ENCODE assay signal across 2 cellular contexts in the genomic region with DNA sequence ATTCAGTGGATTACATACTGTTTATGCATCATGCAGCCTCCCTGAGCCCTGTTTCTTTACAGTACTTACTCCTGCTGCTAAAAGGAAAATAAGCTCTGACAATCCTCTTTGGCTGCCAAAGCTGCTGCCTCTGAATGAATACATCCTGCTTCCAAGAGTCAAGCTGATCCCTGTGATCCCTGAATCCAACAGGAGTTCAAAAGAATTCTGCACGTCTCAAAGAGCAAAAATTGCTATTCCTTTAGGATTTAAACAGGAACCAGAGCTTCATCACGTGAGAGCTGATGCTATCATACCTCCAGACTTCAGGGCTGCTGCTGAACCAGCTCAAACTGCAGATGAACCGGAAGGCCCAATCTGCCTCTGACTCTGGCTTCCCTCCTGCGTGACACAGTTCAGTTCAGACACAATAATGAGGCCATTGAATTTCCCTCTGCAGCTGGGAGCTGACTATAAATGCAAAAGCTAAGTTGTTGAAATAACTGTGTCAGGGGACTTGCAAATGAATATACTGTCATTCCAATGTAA.
TF ChIP-seq lines count a peak whose summit lies in the region.

No MANE protein-coding gene starts in this region.

TF ChIP-seq in liver, 16 proteins besides CTCF, POLR2A, EP300 and RAD21 (continued from another document):
- peak; percentile 6 to 50 for TF ChIP-seq RXRA (IDR thresholded peaks at IDR 0.05)
- no peak for TF ChIP-seq SP1 (IDR thresholded peaks at IDR 0.05)
- peak; percentile 69 for TF ChIP-seq NR2F2 (IDR thresholded peaks at IDR 0.05)
- TF ChIP-seq HNF4G (IDR thresholded peaks at IDR 0.05) = no peak
- no peak for TF ChIP-seq YY1 (IDR thresholded peaks at IDR 0.05)
- no peak for TF ChIP-seq MAX (IDR thresholded peaks at IDR 0.05)

TF ChIP-seq in HepG2, 621 proteins besides CTCF, POLR2A, EP300 and RAD21:
- TF ChIP-seq, protein P1, sequence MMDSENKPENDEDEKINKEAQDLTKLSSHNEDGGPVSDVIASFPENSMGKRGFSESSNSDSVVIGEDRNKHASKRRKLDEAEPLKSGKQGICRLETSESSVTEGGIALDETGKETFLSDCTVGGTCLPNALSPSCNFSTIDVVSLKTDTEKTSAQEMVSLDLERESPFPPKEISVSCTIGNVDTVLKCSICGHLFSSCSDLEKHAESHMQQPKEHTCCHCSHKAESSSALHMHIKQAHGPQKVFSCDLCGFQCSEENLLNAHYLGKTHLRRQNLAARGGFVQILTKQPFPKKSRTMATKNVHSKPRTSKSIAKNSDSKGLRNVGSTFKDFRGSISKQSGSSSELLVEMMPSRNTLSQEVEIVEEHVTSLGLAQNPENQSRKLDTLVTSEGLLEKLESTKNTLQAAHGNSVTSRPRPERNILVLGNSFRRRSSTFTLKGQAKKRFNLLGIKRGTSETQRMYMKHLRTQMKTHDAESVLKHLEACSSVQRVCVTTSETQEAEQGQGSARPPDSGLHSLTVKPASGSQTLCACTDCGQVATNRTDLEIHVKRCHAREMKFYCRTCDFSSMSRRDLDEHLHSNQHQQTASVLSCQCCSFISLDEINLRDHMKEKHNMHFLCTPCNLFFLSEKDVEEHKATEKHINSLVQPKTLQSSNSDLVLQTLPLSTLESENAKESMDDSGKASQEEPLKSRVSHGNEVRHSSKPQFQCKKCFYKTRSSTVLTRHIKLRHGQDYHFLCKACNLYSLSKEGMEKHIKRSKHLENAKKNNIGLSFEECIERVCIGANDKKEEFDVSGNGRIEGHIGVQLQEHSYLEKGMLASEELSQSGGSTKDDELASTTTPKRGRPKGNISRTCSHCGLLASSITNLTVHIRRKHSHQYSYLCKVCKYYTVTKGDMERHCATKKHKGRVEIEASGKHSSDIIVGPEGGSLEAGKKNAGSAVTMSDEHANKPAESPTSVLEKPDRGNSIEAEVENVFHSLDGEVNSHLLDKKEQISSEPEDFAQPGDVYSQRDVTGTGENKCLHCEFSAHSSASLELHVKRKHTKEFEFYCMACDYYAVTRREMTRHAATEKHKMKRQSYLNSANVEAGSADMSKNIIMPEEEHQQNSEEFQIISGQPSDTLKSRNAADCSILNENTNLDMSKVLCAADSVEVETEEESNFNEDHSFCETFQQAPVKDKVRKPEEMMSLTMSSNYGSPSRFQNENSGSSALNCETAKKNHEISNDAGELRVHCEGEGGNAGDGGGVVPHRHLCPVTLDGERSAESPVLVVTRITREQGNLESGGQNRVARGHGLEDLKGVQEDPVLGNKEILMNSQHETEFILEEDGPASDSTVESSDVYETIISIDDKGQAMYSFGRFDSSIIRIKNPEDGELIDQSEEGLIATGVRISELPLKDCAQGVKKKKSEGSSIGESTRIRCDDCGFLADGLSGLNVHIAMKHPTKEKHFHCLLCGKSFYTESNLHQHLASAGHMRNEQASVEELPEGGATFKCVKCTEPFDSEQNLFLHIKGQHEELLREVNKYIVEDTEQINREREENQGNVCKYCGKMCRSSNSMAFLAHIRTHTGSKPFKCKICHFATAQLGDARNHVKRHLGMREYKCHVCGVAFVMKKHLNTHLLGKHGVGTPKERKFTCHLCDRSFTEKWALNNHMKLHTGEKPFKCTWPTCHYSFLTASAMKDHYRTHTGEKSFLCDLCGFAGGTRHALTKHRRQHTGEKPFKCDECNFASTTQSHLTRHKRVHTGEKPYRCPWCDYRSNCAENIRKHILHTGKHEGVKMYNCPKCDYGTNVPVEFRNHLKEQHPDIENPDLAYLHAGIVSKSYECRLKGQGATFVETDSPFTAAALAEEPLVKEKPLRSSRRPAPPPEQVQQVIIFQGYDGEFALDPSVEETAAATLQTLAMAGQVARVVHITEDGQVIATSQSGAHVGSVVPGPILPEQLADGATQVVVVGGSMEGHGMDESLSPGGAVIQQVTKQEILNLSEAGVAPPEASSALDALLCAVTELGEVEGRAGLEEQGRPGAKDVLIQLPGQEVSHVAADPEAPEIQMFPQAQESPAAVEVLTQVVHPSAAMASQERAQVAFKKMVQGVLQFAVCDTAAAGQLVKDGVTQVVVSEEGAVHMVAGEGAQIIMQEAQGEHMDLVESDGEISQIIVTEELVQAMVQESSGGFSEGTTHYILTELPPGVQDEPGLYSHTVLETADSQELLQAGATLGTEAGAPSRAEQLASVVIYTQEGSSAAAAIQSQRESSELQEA (CRISPR knock-in tag; IDR thresholded peaks at IDR 0.05; ENCODE audit: not compliant biosample characterization) = no peak
- TF ChIP-seq PHF5A (CRISPR knock-in tag; IDR thresholded peaks at IDR 0.05; ENCODE audit: low read depth, unreplicated experiment) (no peak), ZNF891 (CRISPR knock-in tag; IDR thresholded peaks at IDR 0.05) (no peak), CAMTA2 (CRISPR knock-in tag; IDR thresholded peaks at IDR 0.05; ENCODE audit: borderline replicate concordance) (no peak)
- TF ChIP-seq, protein P2, sequence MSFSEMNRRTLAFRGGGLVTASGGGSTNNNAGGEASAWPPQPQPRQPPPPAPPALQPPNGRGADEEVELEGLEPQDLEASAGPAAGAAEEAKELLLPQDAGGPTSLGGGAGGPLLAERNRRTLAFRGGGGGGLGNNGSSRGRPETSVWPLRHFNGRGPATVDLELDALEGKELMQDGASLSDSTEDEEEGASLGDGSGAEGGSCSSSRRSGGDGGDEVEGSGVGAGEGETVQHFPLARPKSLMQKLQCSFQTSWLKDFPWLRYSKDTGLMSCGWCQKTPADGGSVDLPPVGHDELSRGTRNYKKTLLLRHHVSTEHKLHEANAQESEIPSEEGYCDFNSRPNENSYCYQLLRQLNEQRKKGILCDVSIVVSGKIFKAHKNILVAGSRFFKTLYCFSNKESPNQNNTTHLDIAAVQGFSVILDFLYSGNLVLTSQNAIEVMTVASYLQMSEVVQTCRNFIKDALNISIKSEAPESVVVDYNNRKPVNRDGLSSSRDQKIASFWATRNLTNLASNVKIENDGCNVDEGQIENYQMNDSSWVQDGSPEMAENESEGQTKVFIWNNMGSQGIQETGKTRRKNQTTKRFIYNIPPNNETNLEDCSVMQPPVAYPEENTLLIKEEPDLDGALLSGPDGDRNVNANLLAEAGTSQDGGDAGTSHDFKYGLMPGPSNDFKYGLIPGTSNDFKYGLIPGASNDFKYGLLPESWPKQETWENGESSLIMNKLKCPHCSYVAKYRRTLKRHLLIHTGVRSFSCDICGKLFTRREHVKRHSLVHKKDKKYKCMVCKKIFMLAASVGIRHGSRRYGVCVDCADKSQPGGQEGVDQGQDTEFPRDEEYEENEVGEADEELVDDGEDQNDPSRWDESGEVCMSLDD (CRISPR knock-in tag; IDR thresholded peaks at IDR 0.05; ENCODE audit: borderline replicate concordance) = no peak
